Comparison of ENCODE assay signal across 8 cellular contexts in the genomic region with DNA sequence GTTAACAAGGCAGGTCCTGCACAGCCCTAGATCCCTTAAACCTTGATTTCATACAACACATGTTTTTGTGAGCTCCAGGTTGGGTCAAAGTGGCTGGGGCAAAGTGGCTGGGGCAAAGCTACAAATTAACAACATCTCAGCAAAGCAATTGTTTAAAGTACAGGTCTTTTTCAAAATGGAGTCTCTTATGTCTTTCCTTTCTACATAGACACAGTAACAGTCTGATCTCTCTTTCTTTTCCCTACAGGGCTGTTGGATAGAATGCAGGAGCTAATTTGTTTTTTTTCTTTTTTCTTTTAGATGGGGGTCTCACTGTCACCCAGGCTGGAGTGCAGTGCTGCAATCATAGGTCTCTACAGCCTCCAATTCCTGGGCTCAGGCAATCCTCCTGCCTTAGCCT. TPM values are rescaled to one million over a fixed set of nuclear protein-coding genes. Genes with fewer than 3 reads are reported as not detected.
"Had no signal": no experiment of that assay in that cellular context is flagged by ENCODE, and none has a peak within 500 bp of the region (broad histone marks: within the 10 kb centered on the region; RNA-seq: fewer than 3 reads in every experiment).

No MANE protein-coding gene starts in this region.

RNA-seq across cellular contexts. Expression of a gene that starts 11.6 kb away (rescaled TPM):
- total RNA-seq: activated CD4-positive, alpha-beta T cell treated with anti-CD3 and anti-CD28 coated beads, Interleukin-2, amount 10 ng/mL, durations not matched to agents 24 days and 14 days; activated CD8-positive, alpha-beta memory T cell treated with anti-CD3 and anti-CD28 coated beads, Interleukin-2, amount 10 ng/mL, durations not matched to agents 7 days and 5 days; activated T-helper 1 cell treated with anti-CD3 and anti-CD28 coated beads, Interleukin-12 subunit alpha, Interleukin-12 subunit beta, Interleukin-2, Interleukin-4 antibody, amounts not matched to agents 30 ng/mL and 10 ng/mL and 1 ng/mL, durations not matched to agents 14 hours and 24 hours and 36 hours; NCI-H460; PC-9; RPMI7951; T-helper 17 cell had no signal

RNA-seq across cellular contexts. Expression of a gene that starts 46.8 kb away (rescaled TPM):
- total RNA-seq: astrocyte, NCI-H460 had no signal
